In the genomic region with DNA sequence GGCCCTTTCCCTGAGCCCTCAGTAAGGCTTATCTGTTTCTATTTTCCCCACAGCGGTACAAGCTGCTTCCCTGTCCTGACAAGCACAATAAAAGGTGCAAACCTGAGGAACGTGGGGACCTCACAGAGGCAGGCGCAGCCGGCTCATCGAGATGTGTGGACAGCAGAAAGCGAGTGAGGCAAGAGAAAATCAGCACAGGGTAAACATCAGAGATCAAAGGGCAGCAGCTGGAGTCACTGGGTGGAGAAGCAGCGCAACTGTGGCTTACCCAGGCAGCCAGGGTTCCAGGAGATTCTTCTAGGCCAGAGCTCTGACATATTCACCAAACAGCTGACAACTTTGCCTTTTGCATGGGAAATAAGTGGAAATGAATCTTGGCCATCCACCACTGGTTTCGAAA, we compare ENCODE assay signal across 15 cellular contexts.
DNase-seq lines count a peak whose midpoint lies in the region; ATAC-seq and TF ChIP-seq lines count a peak whose summit lies in the region.
"Had no signal": no experiment of that assay in that cellular context is flagged by ENCODE, and none has a peak within 500 bp of the region (broad histone marks: within the 10 kb centered on the region; RNA-seq: fewer than 3 reads in every experiment).

No MANE protein-coding gene starts in this region.

- peaks cover 2% of the 10 kb centered on the region for H3K27me3 Mint-ChIP-seq in activated CD4-positive, alpha-beta T cell treated with anti-CD3 and anti-CD28 coated beads, Interleukin-2, amount 10 ng/mL, durations not matched to agents 7 days and 5 days
- peaks cover 6 to 27% of the 10 kb centered on the region in 2 donors for H3K27me3 Mint-ChIP-seq in natural killer cell treated with Interleukin-12 subunit alpha and Interleukin-12 subunit beta and Interleukin-15 and Interleukin-18, amount 100 ng/mL, for 72 hours

- CTCF ChIA-PET in activated CD4-positive, alpha-beta T cell treated with anti-CD3 and anti-CD28 coated beads, Interleukin-2, amount 10 ng/mL, durations not matched to agents 7 days and 5 days (lab: Charles Lee), result no interaction called here

- H3K9me3 Mint-ChIP-seq in activated CD4-positive, alpha-beta T cell treated with anti-CD3 and anti-CD28 coated beads, Interleukin-2, amount 10 ng/mL, durations not matched to agents 7 days and 5 days, result no peaks in the 10 kb centered on the region
- H3K9me3 Mint-ChIP-seq in natural killer cell treated with Interleukin-12 subunit alpha and Interleukin-12 subunit beta and Interleukin-15 and Interleukin-18, amount 100 ng/mL, for 72 hours, result no peaks in the 10 kb centered on the region

- DNase-seq in COLO668 (lab: John Stamatoyannopoulos, UW; ENCODE audit: unreplicated experiment) (peak; percentile 15), HuH-7.5 (ENCODE audit: low spot score) (peak; percentile 75), mucosa of descending colon (peak; percentile 68 to 74 (median 68)), NCI-H1105 (lab: John Stamatoyannopoulos, UW) (no peak)
- DNase-seq in activated CD4-positive, alpha-beta T cell treated with anti-CD3 and anti-CD28 coated beads, Interleukin-2, amount 10 ng/mL, durations not matched to agents 7 days and 5 days, result no peak
- no peak for DNase-seq in natural killer cell treated with Interleukin-12 subunit alpha and Interleukin-12 subunit beta and Interleukin-15 and Interleukin-18, amount 100 ng/mL, for 72 hours (ENCODE audit: low spot score)
- no peak for DNase-seq in stimulated activated CD4-positive, alpha-beta T cell treated with anti-CD3 and anti-CD28 coated beads, Interleukin-2, amount 100 ng/mL, for 24 hours
- DNase-seq: DMS79, KBM-7, NCI-H187, NCI-H774, SHP77 had no signal

- intact Hi-C loops in mucosa of descending colon (cut with DNase I, micrococcal nuclease), result no loop called here

- no peaks in the 10 kb centered on the region for H3K9me3 ChIP-seq in mucosa of descending colon
- H3K9me3 ChIP-seq: A549 had no signal

- no peak overlapping the region for H3K27ac Mint-ChIP-seq in activated CD4-positive, alpha-beta T cell treated with anti-CD3 and anti-CD28 coated beads, Interleukin-2, amount 10 ng/mL, durations not matched to agents 7 days and 5 days
- no peak overlapping the region for H3K27ac Mint-ChIP-seq in natural killer cell treated with Interleukin-12 subunit alpha and Interleukin-12 subunit beta and Interleukin-15 and Interleukin-18, amount 100 ng/mL, for 72 hours
- H3K27ac Mint-ChIP-seq: CD14-positive monocyte had no signal

- no peaks in the 10 kb centered on the region for H3K36me3 ChIP-seq in mucosa of descending colon (ENCODE audit: low read depth)

- no peak overlapping the region for H3K4me3 ChIP-seq in mucosa of descending colon
- H3K4me3 ChIP-seq: A549 had no signal

- no peaks in the 10 kb centered on the region for H3K4me1 Mint-ChIP-seq in activated CD4-positive, alpha-beta T cell treated with anti-CD3 and anti-CD28 coated beads, Interleukin-2, amount 10 ng/mL, durations not matched to agents 7 days and 5 days
- H3K4me1 Mint-ChIP-seq in natural killer cell treated with Interleukin-12 subunit alpha and Interleukin-12 subunit beta and Interleukin-15 and Interleukin-18, amount 100 ng/mL, for 72 hours (ENCODE audit: low read depth in 2 of 2), result no peaks in the 10 kb centered on the region

- no peak overlapping the region for H3K4me3 Mint-ChIP-seq in activated CD4-positive, alpha-beta T cell treated with anti-CD3 and anti-CD28 coated beads, Interleukin-2, amount 10 ng/mL, durations not matched to agents 7 days and 5 days
- H3K4me3 Mint-ChIP-seq in natural killer cell treated with Interleukin-12 subunit alpha and Interleukin-12 subunit beta and Interleukin-15 and Interleukin-18, amount 100 ng/mL, for 72 hours, result no peak overlapping the region

- ATAC-seq in esophagus mucosa (peak; percentile 59), mucosa of descending colon (peak; percentile 99)
- ATAC-seq in natural killer cell treated with Interleukin-12 subunit alpha and Interleukin-12 subunit beta and Interleukin-15 and Interleukin-18, amount 100 ng/mL, for 72 hours, result no peak

- peaks cover 11% of the 10 kb centered on the region for H3K4me1 ChIP-seq in mucosa of descending colon (ENCODE audit: low read depth)
- H3K4me1 ChIP-seq: A549 had no signal

- no peak for TF ChIP-seq CTCF in mucosa of descending colon (IDR thresholded peaks at IDR 0.05)

- POLR2A ChIA-PET in activated CD4-positive, alpha-beta T cell treated with anti-CD3 and anti-CD28 coated beads, Interleukin-2, amount 10 ng/mL, durations not matched to agents 7 days and 5 days (lab: Charles Lee), result no interaction called here

- H3K36me3 Mint-ChIP-seq in activated CD4-positive, alpha-beta T cell treated with anti-CD3 and anti-CD28 coated beads, Interleukin-2, amount 10 ng/mL, durations not matched to agents 7 days and 5 days (ENCODE audit: low read depth), result no peaks in the 10 kb centered on the region
- no peaks in the 10 kb centered on the region for H3K36me3 Mint-ChIP-seq in natural killer cell treated with Interleukin-12 subunit alpha and Interleukin-12 subunit beta and Interleukin-15 and Interleukin-18, amount 100 ng/mL, for 72 hours
- H3K36me3 Mint-ChIP-seq: CD14-positive monocyte had no signal

Comparison
In these comparisons a context has a peak if more than half of its experiments do, and no peak if none do; other contexts are left out.
1. DNase-seq: peak in COLO668 (single experiment), HuH-7.5 (single experiment) and mucosa of descending colon (3 of 3); none in activated CD4-positive, alpha-beta T cell treated with anti-CD3 and anti-CD28 coated beads, Interleukin-2, amount 10 ng/mL, durations not matched to agents 7 days and 5 days (single experiment), NCI-H1105 (single experiment), natural killer cell treated with Interleukin-12 subunit alpha and Interleukin-12 subunit beta and Interleukin-15 and Interleukin-18, amount 100 ng/mL, for 72 hours (single experiment) and stimulated activated CD4-positive, alpha-beta T cell treated with anti-CD3 and anti-CD28 coated beads, Interleukin-2, amount 100 ng/mL, for 24 hours (0 of 2).
2. ATAC-seq: peak in esophagus mucosa (single experiment) and mucosa of descending colon (single experiment); none in natural killer cell treated with Interleukin-12 subunit alpha and Interleukin-12 subunit beta and Interleukin-15 and Interleukin-18, amount 100 ng/mL, for 72 hours (0 of 2).